Comparison of ENCODE assay signal across 19 cellular contexts in the genomic region with DNA sequence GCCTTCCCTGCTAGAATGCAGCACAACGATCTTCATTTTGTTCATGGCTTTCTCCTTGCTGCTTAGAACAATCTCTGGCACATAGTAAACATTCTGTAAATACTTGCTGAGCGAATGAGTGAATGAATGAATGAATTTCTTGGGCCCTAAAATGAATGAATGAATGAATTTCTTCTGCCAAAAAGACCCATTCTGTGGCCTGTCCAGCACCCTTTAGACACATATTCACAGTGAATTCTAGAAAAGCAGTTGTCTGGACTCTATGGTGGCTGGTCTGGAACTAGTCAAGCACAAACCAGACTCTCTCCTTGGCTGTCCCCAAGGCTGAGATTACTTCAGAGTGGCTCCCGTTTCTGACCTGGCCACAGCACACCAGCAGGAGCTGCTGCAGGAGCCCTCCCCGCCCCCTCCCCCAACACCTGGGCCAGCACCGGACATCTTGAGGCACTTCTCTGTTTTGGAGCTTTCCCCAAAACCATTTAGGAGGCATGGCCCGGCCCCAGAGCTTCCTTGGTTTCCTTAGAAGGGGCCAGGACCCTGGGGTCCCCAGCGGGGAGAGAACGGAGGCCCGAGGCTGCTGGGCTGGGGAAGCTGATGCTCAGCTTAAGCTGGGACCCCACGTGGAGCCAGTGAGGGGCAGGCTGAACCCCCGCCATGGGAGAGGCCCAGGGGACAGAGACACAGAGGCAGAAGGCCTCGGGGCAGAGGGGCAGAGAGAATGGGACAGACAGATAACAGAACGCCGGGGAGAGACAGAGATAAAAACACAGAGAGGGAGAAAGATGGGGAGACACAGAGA.
DNase-seq lines count a peak whose midpoint lies in the region; ATAC-seq and TF ChIP-seq lines count a peak whose summit lies in the region.
"Had no signal": no experiment of that assay in that cellular context is flagged by ENCODE, and none has a peak within 500 bp of the region (broad histone marks: within the 10 kb centered on the region; RNA-seq: fewer than 3 reads in every experiment).

No MANE protein-coding gene starts in this region.

- 90 to 94% methylated on average over 7 to 14 of the region's 14 CpGs for WGBS in endodermal cell (ENCODE audit: insufficient coverage in 1 of 2, insufficient read length in 1 of 2), 2 experiments
- WGBS in neuronal stem cell (ENCODE audit: extremely low coverage in 2 of 2, insufficient read length in 2 of 2, insufficient replicate concordance in 1 of 2), 2 donors: no CpG with 5 or more reads among the region's 14 CpGs
- 85 to 92% methylated on average over 2 to 5 of the region's 14 CpGs for WGBS in gastroesophageal sphincter (ENCODE audit: low coverage in 1 of 2), 2 donors

- peak overlapping the region; percentile 87 for H3K14ac ChIP-seq in neuronal stem cell (ENCODE audit: low read length)

- no peaks in the 10 kb centered on the region for H3K36me3 ChIP-seq in endodermal cell (ENCODE audit: control insufficient read depth, insufficient read depth, low read length)
- no peaks in the 10 kb centered on the region for H3K36me3 ChIP-seq in neuronal stem cell (replicated peaks in 1 of 2; ENCODE audit: control insufficient read depth in 2 of 2, insufficient read depth in 2 of 2, low read length in 2 of 2)
- no peaks in the 10 kb centered on the region for H3K36me3 ChIP-seq in gastroesophageal sphincter
- H3K36me3 ChIP-seq: vagina had no signal

- H4K8ac ChIP-seq in neuronal stem cell (ENCODE audit: low read depth, low read length): peak overlapping the region; percentile 50

- H3K27ac Mint-ChIP-seq in stimulated activated naive CD8-positive, alpha-beta T cell treated with anti-CD3 and anti-CD28 coated beads, Interleukin-15, amount 100 ng/mL, for 72 hours: peak overlapping the region in 1 of 2 donors; percentile 49
- no peak overlapping the region for H3K27ac Mint-ChIP-seq in endodermal cell
- H3K27ac Mint-ChIP-seq: activated naive CD8-positive, alpha-beta T cell; stimulated activated naive CD8-positive, alpha-beta T cell treated with anti-CD3 and anti-CD28 coated beads, Interleukin-15, Interleukin-2, amounts not matched to agents 100 ng/mL and 50 ng/mL, for 24 hours had no signal

- H3K23ac ChIP-seq in neuronal stem cell (ENCODE audit: low read depth, low read length, poor library complexity): peak overlapping the region; percentile 67

- no peaks in the 10 kb centered on the region for H3K27me3 ChIP-seq in endodermal cell (ENCODE audit: control insufficient read depth, insufficient read depth, low read length, poor library complexity, severe bottlenecking)
- no peaks in the 10 kb centered on the region for H3K27me3 ChIP-seq in neuronal stem cell (ENCODE audit: control insufficient read depth in 3 of 3, insufficient read depth in 3 of 3, low read depth in 1 of 3, low read length in 3 of 3)
- no peaks in the 10 kb centered on the region for H3K27me3 ChIP-seq in gastroesophageal sphincter
- H3K27me3 ChIP-seq: hepatocyte, vagina had no signal

- H3K9ac ChIP-seq in endodermal cell (ENCODE audit: extremely low read depth, low read length, poor library complexity, severe bottlenecking) (no peak overlapping the region), neuronal stem cell (ENCODE audit: low read depth, low read length, poor library complexity) (peak overlapping the region; percentile 9)
- H3K9ac ChIP-seq: GM23248 had no signal

- H3K4me3 Mint-ChIP-seq in stimulated activated naive CD8-positive, alpha-beta T cell treated with anti-CD3 and anti-CD28 coated beads, Interleukin-15, amount 100 ng/mL, for 72 hours: no peak overlapping the region
- peak overlapping the region; percentile 32 for H3K4me3 Mint-ChIP-seq in endodermal cell
- H3K4me3 Mint-ChIP-seq: activated naive CD8-positive, alpha-beta T cell; stimulated activated naive CD8-positive, alpha-beta T cell treated with anti-CD3 and anti-CD28 coated beads, Interleukin-15, Interleukin-2, amounts not matched to agents 100 ng/mL and 50 ng/mL, for 24 hours had no signal

- H3K4ac ChIP-seq in neuronal stem cell (ENCODE audit: low read length): peak overlapping the region; percentile 94

- no peak for TF ChIP-seq POLR2A in gastroesophageal sphincter (IDR thresholded peaks at IDR 0.05)

- ATAC-seq in stimulated activated naive CD8-positive, alpha-beta T cell treated with anti-CD3 and anti-CD28 coated beads, Interleukin-15, amount 100 ng/mL, for 72 hours: peak; percentile 27
- ATAC-seq in stimulated activated naive CD8-positive, alpha-beta T cell treated with anti-CD3 and anti-CD28 coated beads, Interleukin-15, Interleukin-2, amounts not matched to agents 100 U/mL and 50 U/mL, for 24 hours: no peak
- no peak for ATAC-seq in HG03469 (IDR thresholded peaks at IDR 0.05; ENCODE audit: unreplicated experiment)
- no peak for ATAC-seq in gastroesophageal sphincter
- ATAC-seq: psoas muscle had no signal

- peak overlapping the region; percentile 88 for H2AK5ac ChIP-seq in neuronal stem cell (ENCODE audit: low read depth, low read length)

- H3K4me3 ChIP-seq in endodermal cell (ENCODE audit: low read length) (no peak overlapping the region), neuronal stem cell (ENCODE audit: low read length in 2 of 2) (no peak overlapping the region), gastroesophageal sphincter (no peak overlapping the region)
- H3K4me3 ChIP-seq: GM23248, hepatocyte, vagina had no signal

- no peak overlapping the region for H2BK15ac ChIP-seq in neuronal stem cell (ENCODE audit: low read length)

- peaks cover 2% of the 10 kb centered on the region for H3K36me3 Mint-ChIP-seq in endodermal cell (ENCODE audit: low read depth)

- no peaks in the 10 kb centered on the region for H3K4me1 ChIP-seq in endodermal cell (ENCODE audit: control insufficient read depth, insufficient read depth, low read length)
- H3K4me1 ChIP-seq in neuronal stem cell (ENCODE audit: control insufficient read depth in 2 of 2, insufficient read depth in 1 of 2, low read depth in 1 of 2, low read length in 2 of 2): peaks cover 14 to 47% of the 10 kb centered on the region in 2 donors
- peaks cover 0 to 35% (median 16%) of the 10 kb centered on the region in 3 donors for H3K4me1 ChIP-seq in gastroesophageal sphincter

- DNase-seq in stimulated activated naive CD8-positive, alpha-beta T cell treated with anti-CD3 and anti-CD28 coated beads, Interleukin-15, amount 100 ng/mL, for 72 hours: no peak
- no peak for DNase-seq in stimulated activated naive CD8-positive, alpha-beta T cell treated with anti-CD3 and anti-CD28 coated beads, Interleukin-15, Interleukin-2, amounts not matched to agents 100 U/mL and 50 U/mL, for 24 hours
- DNase-seq in endodermal cell (no peak), neuronal stem cell (ENCODE audit: low spot score) (no peak), C1 segment of cervical spinal cord (lab: John Stamatoyannopoulos, UW) (no peak)
- DNase-seq in activated CD4-positive, alpha-beta T cell treated with anti-CD3 and anti-CD28 coated beads for 4 hours: no peak
- DNase-seq: activated CD4-positive, alpha-beta T cell treated with anti-CD3 and anti-CD28 coated beads for 48 hours; COR-L47; effector CD8-positive, alpha-beta T cell; GM23248; NCI-H1436; NCI-H446 treated with DMSO at 0.1 percent for 48 hours; psoas muscle had no signal

- H2BK120ac ChIP-seq in neuronal stem cell (ENCODE audit: low read depth, low read length): peak overlapping the region; percentile 92

- no peaks in the 10 kb centered on the region for H3K9me3 Mint-ChIP-seq in stimulated activated naive CD8-positive, alpha-beta T cell treated with anti-CD3 and anti-CD28 coated beads, Interleukin-15, amount 100 ng/mL, for 72 hours
- H3K9me3 Mint-ChIP-seq in endodermal cell: peaks cover 7% of the 10 kb centered on the region
- H3K9me3 Mint-ChIP-seq: stimulated activated naive CD8-positive, alpha-beta T cell treated with anti-CD3 and anti-CD28 coated beads, Interleukin-15, Interleukin-2, amounts not matched to agents 100 ng/mL and 50 ng/mL, for 24 hours had no signal

- TF ChIP-seq CTCF in endodermal cell (conservative IDR thresholded peaks at IDR 0.05): no peak
- no peak for TF ChIP-seq CTCF in gastroesophageal sphincter (IDR thresholded peaks at IDR 0.05)

- no peak for TF ChIP-seq EP300 in gastroesophageal sphincter (IDR thresholded peaks at IDR 0.05)

- H4K91ac ChIP-seq in neuronal stem cell (ENCODE audit: low read depth, low read length, poor library complexity): peak overlapping the region; percentile 92

- H2BK5ac ChIP-seq in neuronal stem cell (ENCODE audit: low read length): peak overlapping the region; percentile 100

- H3K4me1 Mint-ChIP-seq in stimulated activated naive CD8-positive, alpha-beta T cell treated with anti-CD3 and anti-CD28 coated beads, Interleukin-15, amount 100 ng/mL, for 72 hours: peaks cover 15% of the 10 kb centered on the region
- peaks cover 8% of the 10 kb centered on the region for H3K4me1 Mint-ChIP-seq in endodermal cell

- peak overlapping the region; percentile 98 for H3K18ac ChIP-seq in neuronal stem cell (ENCODE audit: low read length)

- no peaks in the 10 kb centered on the region for H3K27me3 Mint-ChIP-seq in stimulated activated naive CD8-positive, alpha-beta T cell treated with anti-CD3 and anti-CD28 coated beads, Interleukin-15, amount 100 ng/mL, for 72 hours
- H3K27me3 Mint-ChIP-seq in endodermal cell (ENCODE audit: insufficient read depth): peaks cover 16% of the 10 kb centered on the region
- H3K27me3 Mint-ChIP-seq: activated naive CD8-positive, alpha-beta T cell; stimulated activated naive CD8-positive, alpha-beta T cell treated with anti-CD3 and anti-CD28 coated beads, Interleukin-15, Interleukin-2, amounts not matched to agents 100 ng/mL and 50 ng/mL, for 24 hours had no signal

- peak overlapping the region; percentile 97 for H2BK12ac ChIP-seq in neuronal stem cell (ENCODE audit: low read length)

- H3K9me3 ChIP-seq in endodermal cell (ENCODE audit: control insufficient read depth, low read length): peaks cover 8% of the 10 kb centered on the region
- peaks cover 0 to 3% of the 10 kb centered on the region in 2 donors for H3K9me3 ChIP-seq in neuronal stem cell (replicated peaks in 1 of 2; ENCODE audit: control insufficient read depth in 2 of 2, insufficient read depth in 1 of 2, low read depth in 1 of 2, low read length in 2 of 2)
- no peaks in the 10 kb centered on the region for H3K9me3 ChIP-seq in gastroesophageal sphincter
- H3K9me3 ChIP-seq: psoas muscle, vagina had no signal

- peak overlapping the region; percentile 31 for H3K4me2 ChIP-seq in neuronal stem cell (ENCODE audit: insufficient read depth, low read length, poor library complexity, severe bottlenecking)
- H3K4me2 ChIP-seq: hepatocyte had no signal

- peak overlapping the region; percentile 56 for H2AFZ ChIP-seq in neuronal stem cell (ENCODE audit: low read length)
- H2AFZ ChIP-seq: GM23248, hepatocyte had no signal

- H3K27ac ChIP-seq in endodermal cell (ENCODE audit: low read depth, low read length): peak overlapping the region; percentile 61
- H3K27ac ChIP-seq in neuronal stem cell (replicated peaks; ENCODE audit: low read length): peak overlapping the region; percentile 99
- H3K27ac ChIP-seq in gastroesophageal sphincter: peak overlapping the region in 2 of 4 donors; percentile 6 to 38
- H3K27ac ChIP-seq: GM23248, hepatocyte, psoas muscle, vagina had no signal

- H3K79me1 ChIP-seq in neuronal stem cell (ENCODE audit: low read depth, low read length): peaks cover 2% of the 10 kb centered on the region
